ENCODE assay signal across 11 cellular contexts in the genomic region with DNA sequence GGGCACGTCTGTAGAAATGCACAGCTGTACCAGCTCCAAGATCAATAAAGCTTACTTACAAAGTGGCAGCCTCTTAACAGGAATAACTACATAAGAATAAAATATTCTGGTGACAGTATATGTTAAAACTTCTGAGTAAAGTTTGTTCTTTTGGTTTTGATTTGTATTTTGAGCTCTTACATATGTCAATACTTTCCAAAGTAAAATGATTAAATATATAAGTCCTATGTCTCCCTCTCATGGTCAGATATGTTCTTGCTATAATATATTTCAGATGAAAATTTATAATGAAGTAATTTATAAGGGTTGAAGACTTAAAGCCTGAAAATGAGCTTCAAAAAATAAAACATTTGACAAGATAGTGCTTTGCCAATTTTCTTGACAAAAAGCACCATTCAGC.
DNase-seq lines count a peak whose midpoint lies in the region; ATAC-seq and TF ChIP-seq lines count a peak whose summit lies in the region.
"Had no signal": no experiment of that assay in that cellular context is flagged by ENCODE, and none has a peak within 500 bp of the region (broad histone marks: within the 10 kb centered on the region; RNA-seq: fewer than 3 reads in every experiment).

No MANE protein-coding gene starts in this region.

- no peak overlapping the region for H3K4me3 Mint-ChIP-seq in GM23338
- no peak overlapping the region for H3K4me3 Mint-ChIP-seq in activated CD4-positive, alpha-beta T cell treated with anti-CD3 and anti-CD28 coated beads for 36 hours
- no peak overlapping the region for H3K4me3 Mint-ChIP-seq in nephron progenitor cell
- H3K4me3 Mint-ChIP-seq: naive B cell had no signal

- POLR2A ChIA-PET in activated CD4-positive, alpha-beta T cell treated with anti-CD3 and anti-CD28 coated beads for 36 hours (lab: Charles Lee): no interaction called here

- no peaks in the 10 kb centered on the region for H3K4me1 ChIP-seq in GM23338 (ENCODE audit: insufficient read depth)
- H3K4me1 ChIP-seq: Peyer's patch had no signal

- H3K79me2 ChIP-seq in GM23338 (replicated peaks; ENCODE audit: insufficient read depth): no peaks in the 10 kb centered on the region

- H3K27ac Mint-ChIP-seq in GM23338 (no peak overlapping the region; the same call in 1 of the 2 replicates), nephron progenitor cell (no peak overlapping the region)
- H3K27ac Mint-ChIP-seq in activated CD4-positive, alpha-beta T cell treated with anti-CD3 and anti-CD28 coated beads for 36 hours: no peak overlapping the region
- H3K27ac Mint-ChIP-seq: naive B cell had no signal

- H3K9me3 Mint-ChIP-seq in GM23338: no peaks in the 10 kb centered on the region
- H3K9me3 Mint-ChIP-seq in activated CD4-positive, alpha-beta T cell treated with anti-CD3 and anti-CD28 coated beads for 36 hours (ENCODE audit: low read depth): no peaks in the 10 kb centered on the region
- H3K9me3 Mint-ChIP-seq in nephron progenitor cell: no peaks in the 10 kb centered on the region
- H3K9me3 Mint-ChIP-seq: naive B cell had no signal

- no peaks in the 10 kb centered on the region for H3F3A ChIP-seq in GM23338 (replicated peaks; ENCODE audit: low read depth)

- H3K36me3 ChIP-seq in GM23338 (ENCODE audit: insufficient read depth): peaks cover 4% of the 10 kb centered on the region; the same call in 1 of the 2 replicates
- H3K36me3 ChIP-seq: Peyer's patch had no signal

- H3K9me2 ChIP-seq in GM23338 (ENCODE audit: insufficient read depth): peaks cover 11% of the 10 kb centered on the region; the same call in 1 of the 2 replicates

- peaks cover 15% of the 10 kb centered on the region for H3K36me3 Mint-ChIP-seq in GM23338 (ENCODE audit: low read depth)
- H3K36me3 Mint-ChIP-seq in activated CD4-positive, alpha-beta T cell treated with anti-CD3 and anti-CD28 coated beads for 36 hours (ENCODE audit: low read depth): no peaks in the 10 kb centered on the region
- no peaks in the 10 kb centered on the region for H3K36me3 Mint-ChIP-seq in nephron progenitor cell (ENCODE audit: low read depth)
- H3K36me3 Mint-ChIP-seq: naive B cell had no signal

- no peak overlapping the region for H2AFZ ChIP-seq in GM23338

- peak; percentile 2 for DNase-seq in A172 (ENCODE audit: low spot score)
- DNase-seq in GM23338 (ENCODE audit: low spot score): peak; percentile 44
- DNase-seq in SHP77 treated with DMSO at 0.1 percent for 48 hours (lab: John Stamatoyannopoulos, UW): peak; percentile 11
- peak; percentile 42 for DNase-seq in foreskin melanocyte
- DNase-seq in activated CD4-positive, alpha-beta T cell treated with anti-CD3 and anti-CD28 coated beads for 36 hours: no peak
- DNase-seq in nephron progenitor cell: no peak
- DNase-seq: naive B cell, Peyer's patch had no signal

- no peaks in the 10 kb centered on the region for H3K4me1 Mint-ChIP-seq in GM23338
- no peaks in the 10 kb centered on the region for H3K4me1 Mint-ChIP-seq in activated CD4-positive, alpha-beta T cell treated with anti-CD3 and anti-CD28 coated beads for 36 hours
- H3K4me1 Mint-ChIP-seq in nephron progenitor cell: no peaks in the 10 kb centered on the region
- H3K4me1 Mint-ChIP-seq: naive B cell had no signal

- no peak overlapping the region for H3K27ac ChIP-seq in GM23338 (ENCODE audit: low read depth)
- H3K27ac ChIP-seq: epithelial cell of prostate, Peyer's patch had no signal

- H3K4me3 ChIP-seq in GM23338: no peak overlapping the region
- H3K4me3 ChIP-seq: Peyer's patch had no signal

- no peak overlapping the region for H3K4me2 ChIP-seq in GM23338

- ATAC-seq in GM23338 (no peak), GM18519 (IDR thresholded peaks at IDR 0.05; ENCODE audit: low FRiP score, unreplicated experiment) (no peak), HG02981 (IDR thresholded peaks at IDR 0.05; ENCODE audit: unreplicated experiment) (no peak)
- ATAC-seq in activated CD4-positive, alpha-beta T cell treated with anti-CD3 and anti-CD28 coated beads for 36 hours: no peak

- H3K27me3 Mint-ChIP-seq in GM23338 (ENCODE audit: insufficient read depth, low read depth, poor library complexity) (peaks cover 1% of the 10 kb centered on the region), nephron progenitor cell (ENCODE audit: low read depth, poor library complexity) (no peaks in the 10 kb centered on the region)
- H3K27me3 Mint-ChIP-seq in activated CD4-positive, alpha-beta T cell treated with anti-CD3 and anti-CD28 coated beads for 36 hours: peaks cover 4% of the 10 kb centered on the region

- CTCF ChIA-PET in activated CD4-positive, alpha-beta T cell treated with anti-CD3 and anti-CD28 coated beads for 36 hours (lab: Charles Lee): interaction anchor here (0.5 to 1.5 kb wide), 6 partner anchors 11 to 514 kb away, joined by 3 to 8 read pairs (median 3); no protein-coding TSS in a partner anchor

- no peaks in the 10 kb centered on the region for H3K27me3 ChIP-seq in GM23338 (ENCODE audit: insufficient read depth)
- H3K27me3 ChIP-seq: Peyer's patch had no signal

- TF ChIP-seq CTCF in GM23338 (conservative IDR thresholded peaks at IDR 0.05; ENCODE audit: low read depth in 2 of 2): peak in 1 of 2 experiments; percentile 62; a peak in 3 of 4 replicates
- TF ChIP-seq CTCF in nephron progenitor cell (IDR thresholded peaks at IDR 0.05): no peak

- no peaks in the 10 kb centered on the region for H4K20me1 ChIP-seq in GM23338 (replicated peaks; ENCODE audit: insufficient read depth)

- intact Hi-C loops in activated CD4-positive, alpha-beta T cell treated with anti-CD3 and anti-CD28 coated beads for 36 hours (cut with DNase I, micrococcal nuclease): no loop called here

TF ChIP-seq in GM23338, 12 proteins besides CTCF, POLR2A, EP300 and RAD21 (continues in another document):
- TF ChIP-seq EZH2 (IDR thresholded peaks at IDR 0.05; ENCODE audit: low read depth, unreplicated experiment) (no peak), STAT1 (IDR thresholded peaks at IDR 0.05; ENCODE audit: unreplicated experiment) (no peak), CREB1 (CRISPR knock-in tag; IDR thresholded peaks at IDR 0.05; ENCODE audit: low read depth) (no peak), NANOG (IDR thresholded peaks at IDR 0.05; ENCODE audit: borderline replicate concordance) (no peak), ZNF114 (CRISPR knock-in tag; IDR thresholded peaks at IDR 0.05) (no peak)
- TF ChIP-seq, protein P1, sequence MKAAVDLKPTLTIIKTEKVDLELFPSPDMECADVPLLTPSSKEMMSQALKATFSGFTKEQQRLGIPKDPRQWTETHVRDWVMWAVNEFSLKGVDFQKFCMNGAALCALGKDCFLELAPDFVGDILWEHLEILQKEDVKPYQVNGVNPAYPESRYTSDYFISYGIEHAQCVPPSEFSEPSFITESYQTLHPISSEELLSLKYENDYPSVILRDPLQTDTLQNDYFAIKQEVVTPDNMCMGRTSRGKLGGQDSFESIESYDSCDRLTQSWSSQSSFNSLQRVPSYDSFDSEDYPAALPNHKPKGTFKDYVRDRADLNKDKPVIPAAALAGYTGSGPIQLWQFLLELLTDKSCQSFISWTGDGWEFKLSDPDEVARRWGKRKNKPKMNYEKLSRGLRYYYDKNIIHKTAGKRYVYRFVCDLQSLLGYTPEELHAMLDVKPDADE (IDR thresholded peaks at IDR 0.05): no peak

Comparison
In these comparisons a context has a peak if more than half of its experiments do, and no peak if none do; other contexts are left out.
1. DNase-seq: peak in A172 (single experiment), GM23338 (single experiment), SHP77 treated with DMSO at 0.1 percent for 48 hours (single experiment) and foreskin melanocyte (single experiment); none in activated CD4-positive, alpha-beta T cell treated with anti-CD3 and anti-CD28 coated beads for 36 hours (single experiment) and nephron progenitor cell (single experiment).